23 cellular contexts compared by ENCODE assay signal in genomic region chr10:88037623-88038022, GRCh38.
A peak's percentile ranks its signal among the peaks of the same experiment; 100 is the strongest.
DNase-seq lines count a peak whose midpoint lies in the region; ATAC-seq and TF ChIP-seq lines count a peak whose summit lies in the region.
"Had no signal": no experiment of that assay in that cellular context is flagged by ENCODE, and none has a peak within 500 bp of the region (broad histone marks: within the 10 kb centered on the region; RNA-seq: fewer than 3 reads in every experiment).

No MANE protein-coding gene starts in this region.

- no peak for DNase-seq in HL-60 (ENCODE audit: low read depth in 1 of 2, low spot score in 1 of 2)
- no peak for DNase-seq in T-cell
- DNase-seq in effector memory CD8-positive, alpha-beta T cell: no peak
- no peak for DNase-seq in Calu3
- DNase-seq: activated CD8-positive, alpha-beta memory T cell treated with anti-CD3 and anti-CD28 coated beads, Interleukin-2, amount 50 U/mL, for 48 hours; aorta; Caco-2; heart left ventricle; NCI-H1092 treated with DMSO at 0.1 percent for 48 hours; NCI-H1930; NCI-H345; PC-3; right lobe of liver; testis; WERI-Rb-1 had no signal

- H3K27ac Mint-ChIP-seq in T-cell (peak overlapping the region; percentile 24 to 75), Calu3 (ENCODE audit: unreplicated experiment) (no peak overlapping the region)
- H3K27ac Mint-ChIP-seq in effector memory CD8-positive, alpha-beta T cell: peak overlapping the region in 1 of 2 donors; percentile 5
- peak overlapping the region; percentile 47 for H3K27ac Mint-ChIP-seq in stimulated activated naive CD8-positive, alpha-beta T cell treated with anti-CD3 and anti-CD28 coated beads, Interleukin-15, Interleukin-2, amounts not matched to agents 100 ng/mL and 50 ng/mL, for 24 hours
- H3K27ac Mint-ChIP-seq: T-helper 1 cell treated with Interleukin-12 subunit alpha and Interleukin-12 subunit beta and Interleukin-4 antibody, amounts not matched to agents 30 μg/mL and 1 μg/mL, for 36 hours had no signal

- intact Hi-C loops in Calu3 (cut with micrococcal nuclease; ENCODE audit: unreplicated experiment): no loop called here

- peak in 2 of 4 experiments; percentile 54 to 57 for ATAC-seq in T-cell (replicated peaks in 1 of 4)
- peak; percentile 36 for ATAC-seq in effector memory CD8-positive, alpha-beta T cell (replicated peaks)
- ATAC-seq in GM18505 (IDR thresholded peaks at IDR 0.05; ENCODE audit: unreplicated experiment): no peak
- ATAC-seq in HG02678 (IDR thresholded peaks at IDR 0.05; ENCODE audit: unreplicated experiment): no peak
- ATAC-seq: heart left ventricle, PC-3 had no signal

- TF ChIP-seq CTCF in HL-60 (IDR thresholded peaks at IDR 0.05; ENCODE audit: insufficient read depth, low read length) (no peak), Calu3 (IDR thresholded peaks at IDR 0.05; ENCODE audit: unreplicated experiment) (no peak)

- H3K27me3 ChIP-seq in HL-60 (ENCODE audit: insufficient read depth, poor library complexity, severe bottlenecking): no peaks in the 10 kb centered on the region
- H3K27me3 ChIP-seq: heart left ventricle, right lobe of liver, SJCRH30, testis had no signal

- H3K36me3 Mint-ChIP-seq in T-cell (no peaks in the 10 kb centered on the region), Calu3 (ENCODE audit: insufficient read depth, unreplicated experiment) (no peaks in the 10 kb centered on the region)
- H3K36me3 Mint-ChIP-seq in effector memory CD8-positive, alpha-beta T cell (ENCODE audit: insufficient read depth): no peaks in the 10 kb centered on the region
- no peaks in the 10 kb centered on the region for H3K36me3 Mint-ChIP-seq in stimulated activated naive CD8-positive, alpha-beta T cell treated with anti-CD3 and anti-CD28 coated beads, Interleukin-15, Interleukin-2, amounts not matched to agents 100 ng/mL and 50 ng/mL, for 24 hours (ENCODE audit: low read depth)

- POLR2A ChIA-PET in T-cell (lab: Charles Lee): no interaction called here

- H3K4me1 Mint-ChIP-seq in T-cell (peaks cover 13 to 22% (median 14%) of the 10 kb centered on the region in 3 donors), Calu3 (ENCODE audit: low read depth, unreplicated experiment) (peaks cover 8% of the 10 kb centered on the region)
- peaks cover 7 to 9% of the 10 kb centered on the region in 2 donors for H3K4me1 Mint-ChIP-seq in effector memory CD8-positive, alpha-beta T cell (ENCODE audit: low read depth in 2 of 2)
- H3K4me1 Mint-ChIP-seq in stimulated activated naive CD8-positive, alpha-beta T cell treated with anti-CD3 and anti-CD28 coated beads, Interleukin-15, Interleukin-2, amounts not matched to agents 100 ng/mL and 50 ng/mL, for 24 hours (ENCODE audit: low read depth): peaks cover 16% of the 10 kb centered on the region

- H3K9me3 Mint-ChIP-seq in T-cell: no peaks in the 10 kb centered on the region
- no peaks in the 10 kb centered on the region for H3K9me3 Mint-ChIP-seq in effector memory CD8-positive, alpha-beta T cell
- H3K9me3 Mint-ChIP-seq in stimulated activated naive CD8-positive, alpha-beta T cell treated with anti-CD3 and anti-CD28 coated beads, Interleukin-15, Interleukin-2, amounts not matched to agents 100 ng/mL and 50 ng/mL, for 24 hours: no peaks in the 10 kb centered on the region
- no peaks in the 10 kb centered on the region for H3K9me3 Mint-ChIP-seq in Calu3 (ENCODE audit: low read depth, unreplicated experiment)
- H3K9me3 Mint-ChIP-seq: nephron; T-helper 1 cell treated with Interleukin-12 subunit alpha and Interleukin-12 subunit beta and Interleukin-4 antibody, amounts not matched to agents 30 μg/mL and 1 μg/mL, for 36 hours had no signal

- no peaks in the 10 kb centered on the region for H3K27me3 Mint-ChIP-seq in T-cell
- H3K27me3 Mint-ChIP-seq in effector memory CD8-positive, alpha-beta T cell: no peaks in the 10 kb centered on the region
- no peaks in the 10 kb centered on the region for H3K27me3 Mint-ChIP-seq in stimulated activated naive CD8-positive, alpha-beta T cell treated with anti-CD3 and anti-CD28 coated beads, Interleukin-15, Interleukin-2, amounts not matched to agents 100 ng/mL and 50 ng/mL, for 24 hours
- no peaks in the 10 kb centered on the region for H3K27me3 Mint-ChIP-seq in Calu3 (ENCODE audit: unreplicated experiment)

- CTCF ChIA-PET in T-cell (lab: Charles Lee) (no interaction called here), Calu3 (lab: Charles Lee) (no interaction called here)

- no TSS peak for BruUV-seq in Calu3 (replicated peaks; lab: Mats Ljungman, UMichigan)

- no peak for TF ChIP-seq POLR2A in GM18505 (IDR thresholded peaks at IDR 0.05; ENCODE audit: borderline replicate concordance, extremely low read depth, insufficient read depth, insufficient read length)

- H3K27ac ChIP-seq in HL-60 (replicated peaks): peak overlapping the region; percentile 29
- H3K27ac ChIP-seq: epithelial cell of prostate, heart left ventricle, parathyroid adenoma, right lobe of liver, testis, WERI-Rb-1 had no signal

- no peak overlapping the region for H3K4me3 ChIP-seq in HL-60 (replicated peaks; ENCODE audit: insufficient read depth, low read length)
- H3K4me3 ChIP-seq: heart left ventricle, right lobe of liver, SJCRH30, testis had no signal

- H3K4me3 Mint-ChIP-seq in T-cell: no peak overlapping the region
- H3K4me3 Mint-ChIP-seq in effector memory CD8-positive, alpha-beta T cell: no peak overlapping the region
- no peak overlapping the region for H3K4me3 Mint-ChIP-seq in stimulated activated naive CD8-positive, alpha-beta T cell treated with anti-CD3 and anti-CD28 coated beads, Interleukin-15, Interleukin-2, amounts not matched to agents 100 ng/mL and 50 ng/mL, for 24 hours
- H3K4me3 Mint-ChIP-seq in Calu3 (ENCODE audit: low read depth, unreplicated experiment): no peak overlapping the region
- H3K4me3 Mint-ChIP-seq: nephron; T-helper 1 cell treated with Interleukin-12 subunit alpha and Interleukin-12 subunit beta and Interleukin-4 antibody, amounts not matched to agents 30 μg/mL and 1 μg/mL, for 36 hours had no signal
